In genomic region chr16:89351645-89352044, GRCh38 we compare ENCODE assay signal across 1 cellular context.
TF ChIP-seq lines count a peak whose summit lies in the region.

No MANE protein-coding gene starts in this region.

TF ChIP-seq in WTC11, 78 proteins besides CTCF, POLR2A, EP300 and RAD21 (continued from another document):
- TF ChIP-seq, protein P1, sequence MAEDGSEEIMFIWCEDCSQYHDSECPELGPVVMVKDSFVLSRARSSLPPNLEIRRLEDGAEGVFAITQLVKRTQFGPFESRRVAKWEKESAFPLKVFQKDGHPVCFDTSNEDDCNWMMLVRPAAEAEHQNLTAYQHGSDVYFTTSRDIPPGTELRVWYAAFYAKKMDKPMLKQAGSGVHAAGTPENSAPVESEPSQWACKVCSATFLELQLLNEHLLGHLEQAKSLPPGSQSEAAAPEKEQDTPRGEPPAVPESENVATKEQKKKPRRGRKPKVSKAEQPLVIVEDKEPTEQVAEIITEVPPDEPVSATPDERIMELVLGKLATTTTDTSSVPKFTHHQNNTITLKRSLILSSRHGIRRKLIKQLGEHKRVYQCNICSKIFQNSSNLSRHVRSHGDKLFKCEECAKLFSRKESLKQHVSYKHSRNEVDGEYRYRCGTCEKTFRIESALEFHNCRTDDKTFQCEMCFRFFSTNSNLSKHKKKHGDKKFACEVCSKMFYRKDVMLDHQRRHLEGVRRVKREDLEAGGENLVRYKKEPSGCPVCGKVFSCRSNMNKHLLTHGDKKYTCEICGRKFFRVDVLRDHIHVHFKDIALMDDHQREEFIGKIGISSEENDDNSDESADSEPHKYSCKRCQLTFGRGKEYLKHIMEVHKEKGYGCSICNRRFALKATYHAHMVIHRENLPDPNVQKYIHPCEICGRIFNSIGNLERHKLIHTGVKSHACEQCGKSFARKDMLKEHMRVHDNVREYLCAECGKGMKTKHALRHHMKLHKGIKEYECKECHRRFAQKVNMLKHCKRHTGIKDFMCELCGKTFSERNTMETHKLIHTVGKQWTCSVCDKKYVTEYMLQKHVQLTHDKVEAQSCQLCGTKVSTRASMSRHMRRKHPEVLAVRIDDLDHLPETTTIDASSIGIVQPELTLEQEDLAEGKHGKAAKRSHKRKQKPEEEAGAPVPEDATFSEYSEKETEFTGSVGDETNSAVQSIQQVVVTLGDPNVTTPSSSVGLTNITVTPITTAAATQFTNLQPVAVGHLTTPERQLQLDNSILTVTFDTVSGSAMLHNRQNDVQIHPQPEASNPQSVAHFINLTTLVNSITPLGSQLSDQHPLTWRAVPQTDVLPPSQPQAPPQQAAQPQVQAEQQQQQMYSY (CRISPR knock-in tag; IDR thresholded peaks at IDR 0.05): no peak
- TF ChIP-seq, protein P2, sequence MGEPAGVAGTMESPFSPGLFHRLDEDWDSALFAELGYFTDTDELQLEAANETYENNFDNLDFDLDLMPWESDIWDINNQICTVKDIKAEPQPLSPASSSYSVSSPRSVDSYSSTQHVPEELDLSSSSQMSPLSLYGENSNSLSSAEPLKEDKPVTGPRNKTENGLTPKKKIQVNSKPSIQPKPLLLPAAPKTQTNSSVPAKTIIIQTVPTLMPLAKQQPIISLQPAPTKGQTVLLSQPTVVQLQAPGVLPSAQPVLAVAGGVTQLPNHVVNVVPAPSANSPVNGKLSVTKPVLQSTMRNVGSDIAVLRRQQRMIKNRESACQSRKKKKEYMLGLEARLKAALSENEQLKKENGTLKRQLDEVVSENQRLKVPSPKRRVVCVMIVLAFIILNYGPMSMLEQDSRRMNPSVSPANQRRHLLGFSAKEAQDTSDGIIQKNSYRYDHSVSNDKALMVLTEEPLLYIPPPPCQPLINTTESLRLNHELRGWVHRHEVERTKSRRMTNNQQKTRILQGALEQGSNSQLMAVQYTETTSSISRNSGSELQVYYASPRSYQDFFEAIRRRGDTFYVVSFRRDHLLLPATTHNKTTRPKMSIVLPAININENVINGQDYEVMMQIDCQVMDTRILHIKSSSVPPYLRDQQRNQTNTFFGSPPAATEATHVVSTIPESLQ (CRISPR knock-in tag; IDR thresholded peaks at IDR 0.05): no peak
